1 cellular context compared by ENCODE assay signal in the genomic region with DNA sequence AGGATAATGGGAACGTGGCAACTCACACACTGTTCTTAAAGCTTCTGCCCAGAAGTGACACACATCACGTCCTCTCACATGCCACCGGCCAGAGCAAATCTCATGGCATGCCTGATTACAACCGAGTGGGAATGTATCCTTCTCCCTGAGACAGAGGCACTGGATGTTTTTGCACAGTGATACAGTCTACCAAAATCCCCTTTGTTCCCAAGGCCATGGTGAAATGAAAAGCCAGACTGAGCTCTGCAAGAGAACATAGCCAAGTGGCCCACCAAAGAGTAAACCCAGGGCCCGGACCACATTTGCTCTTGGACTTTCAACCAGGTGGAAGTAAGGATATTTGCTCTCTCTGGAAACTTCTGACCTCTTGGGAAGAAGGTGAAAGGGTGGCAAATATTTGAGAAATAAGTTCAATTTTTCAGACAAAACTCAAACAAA.
TF ChIP-seq lines count a peak whose summit lies in the region.

No MANE protein-coding gene starts in this region.

TF ChIP-seq in HepG2, 621 proteins besides CTCF, POLR2A, EP300 and RAD21 (continued from another document and continues in another):
- TF ChIP-seq TARDBP (CRISPR knock-in tag; IDR thresholded peaks at IDR 0.05) (0 out of 2 replicates have a peak, but pooled peaks have one; percentile 68), NFKBIZ (CRISPR knock-in tag; IDR thresholded peaks at IDR 0.05) (0 out of 2 replicates have a peak, but pooled peaks have one; percentile 52), ZNF136 (CRISPR knock-in tag; IDR thresholded peaks at IDR 0.05; ENCODE audit: low read depth) (no peak), NFATC3 (CRISPR knock-in tag; IDR thresholded peaks at IDR 0.05) (no peak), GLI4 (CRISPR knock-in tag; IDR thresholded peaks at IDR 0.05; ENCODE audit: borderline replicate concordance) (no peak; the same call in 1 of the 2 replicates), ETV5 (CRISPR knock-in tag; IDR thresholded peaks at IDR 0.05; ENCODE audit: borderline replicate concordance) (peak; percentile 69; the same call in 1 of the 2 replicates), POGZ (CRISPR knock-in tag; IDR thresholded peaks at IDR 0.05) (peak; percentile 94), ZNF30 (CRISPR knock-in tag; IDR thresholded peaks at IDR 0.05) (no peak), NFKB2 (CRISPR knock-in tag; IDR thresholded peaks at IDR 0.05; ENCODE audit: borderline replicate concordance) (no peak), GFI1 (CRISPR knock-in tag; IDR thresholded peaks at IDR 0.05; ENCODE audit: borderline replicate concordance) (peak; percentile 70; the same call in 1 of the 2 replicates), ZNF737 (CRISPR knock-in tag; IDR thresholded peaks at IDR 0.05; ENCODE audit: borderline replicate concordance) (no peak), SRSF9 (IDR thresholded peaks at IDR 0.05; ENCODE audit: borderline replicate concordance, insufficient read depth, low read depth, low read length, poor library complexity, severe bottlenecking) (no peak), ZFP36L2 (CRISPR knock-in tag; IDR thresholded peaks at IDR 0.05) (no peak), STAG1 (CRISPR knock-in tag; IDR thresholded peaks at IDR 0.05) (peak; percentile 25), ZSCAN30 (CRISPR knock-in tag; IDR thresholded peaks at IDR 0.05) (no peak), ZSCAN29 (CRISPR knock-in tag; conservative IDR thresholded peaks at IDR 0.05) (no peak), ERF (CRISPR knock-in tag; IDR thresholded peaks at IDR 0.05) (no peak; the same call in 1 of the 2 replicates), RXRB (CRISPR knock-in tag; IDR thresholded peaks at IDR 0.05; ENCODE audit: borderline replicate concordance) (peak; percentile 86), ZNF816 (CRISPR knock-in tag; IDR thresholded peaks at IDR 0.05; ENCODE audit: borderline replicate concordance) (no peak), ZNF83 (CRISPR knock-in tag; IDR thresholded peaks at IDR 0.05; ENCODE audit: borderline replicate concordance) (no peak), MEIS2 (CRISPR knock-in tag; IDR thresholded peaks at IDR 0.05) (0 out of 2 replicates have a peak, but pooled peaks have one; percentile 38), NR1H2 (CRISPR knock-in tag; IDR thresholded peaks at IDR 0.05; ENCODE audit: borderline replicate concordance, low read depth) (no peak), NFYB (CRISPR knock-in tag; IDR thresholded peaks at IDR 0.05) (no peak), SSRP1 (CRISPR knock-in tag; IDR thresholded peaks at IDR 0.05) (no peak), SRSF4 (IDR thresholded peaks at IDR 0.05; ENCODE audit: low read depth, low read length, poor library complexity, severe bottlenecking) (no peak), TCF7L2 (IDR thresholded peaks at IDR 0.05; ENCODE audit: low read depth, low read length) (no peak), ZNF543 (CRISPR knock-in tag; IDR thresholded peaks at IDR 0.05) (no peak), MBD4 (IDR thresholded peaks at IDR 0.05; ENCODE audit: borderline replicate concordance, low read length) (peak; percentile 66; the same call in 1 of the 2 replicates), ZNF607 (CRISPR knock-in tag; IDR thresholded peaks at IDR 0.05; ENCODE audit: borderline replicate concordance) (no peak)
- TF ChIP-seq, protein P1, sequence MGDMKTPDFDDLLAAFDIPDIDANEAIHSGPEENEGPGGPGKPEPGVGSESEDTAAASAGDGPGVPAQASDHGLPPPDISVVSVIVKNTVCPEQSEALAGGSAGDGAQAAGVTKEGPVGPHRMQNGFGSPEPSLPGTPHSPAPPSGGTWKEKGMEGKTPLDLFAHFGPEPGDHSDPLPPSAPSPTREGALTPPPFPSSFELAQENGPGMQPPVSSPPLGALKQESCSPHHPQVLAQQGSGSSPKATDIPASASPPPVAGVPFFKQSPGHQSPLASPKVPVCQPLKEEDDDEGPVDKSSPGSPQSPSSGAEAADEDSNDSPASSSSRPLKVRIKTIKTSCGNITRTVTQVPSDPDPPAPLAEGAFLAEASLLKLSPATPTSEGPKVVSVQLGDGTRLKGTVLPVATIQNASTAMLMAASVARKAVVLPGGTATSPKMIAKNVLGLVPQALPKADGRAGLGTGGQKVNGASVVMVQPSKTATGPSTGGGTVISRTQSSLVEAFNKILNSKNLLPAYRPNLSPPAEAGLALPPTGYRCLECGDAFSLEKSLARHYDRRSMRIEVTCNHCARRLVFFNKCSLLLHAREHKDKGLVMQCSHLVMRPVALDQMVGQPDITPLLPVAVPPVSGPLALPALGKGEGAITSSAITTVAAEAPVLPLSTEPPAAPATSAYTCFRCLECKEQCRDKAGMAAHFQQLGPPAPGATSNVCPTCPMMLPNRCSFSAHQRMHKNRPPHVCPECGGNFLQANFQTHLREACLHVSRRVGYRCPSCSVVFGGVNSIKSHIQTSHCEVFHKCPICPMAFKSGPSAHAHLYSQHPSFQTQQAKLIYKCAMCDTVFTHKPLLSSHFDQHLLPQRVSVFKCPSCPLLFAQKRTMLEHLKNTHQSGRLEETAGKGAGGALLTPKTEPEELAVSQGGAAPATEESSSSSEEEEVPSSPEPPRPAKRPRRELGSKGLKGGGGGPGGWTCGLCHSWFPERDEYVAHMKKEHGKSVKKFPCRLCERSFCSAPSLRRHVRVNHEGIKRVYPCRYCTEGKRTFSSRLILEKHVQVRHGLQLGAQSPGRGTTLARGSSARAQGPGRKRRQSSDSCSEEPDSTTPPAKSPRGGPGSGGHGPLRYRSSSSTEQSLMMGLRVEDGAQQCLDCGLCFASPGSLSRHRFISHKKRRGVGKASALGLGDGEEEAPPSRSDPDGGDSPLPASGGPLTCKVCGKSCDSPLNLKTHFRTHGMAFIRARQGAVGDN (CRISPR knock-in tag; IDR thresholded peaks at IDR 0.05), result no peak
- TF ChIP-seq, protein P2, sequence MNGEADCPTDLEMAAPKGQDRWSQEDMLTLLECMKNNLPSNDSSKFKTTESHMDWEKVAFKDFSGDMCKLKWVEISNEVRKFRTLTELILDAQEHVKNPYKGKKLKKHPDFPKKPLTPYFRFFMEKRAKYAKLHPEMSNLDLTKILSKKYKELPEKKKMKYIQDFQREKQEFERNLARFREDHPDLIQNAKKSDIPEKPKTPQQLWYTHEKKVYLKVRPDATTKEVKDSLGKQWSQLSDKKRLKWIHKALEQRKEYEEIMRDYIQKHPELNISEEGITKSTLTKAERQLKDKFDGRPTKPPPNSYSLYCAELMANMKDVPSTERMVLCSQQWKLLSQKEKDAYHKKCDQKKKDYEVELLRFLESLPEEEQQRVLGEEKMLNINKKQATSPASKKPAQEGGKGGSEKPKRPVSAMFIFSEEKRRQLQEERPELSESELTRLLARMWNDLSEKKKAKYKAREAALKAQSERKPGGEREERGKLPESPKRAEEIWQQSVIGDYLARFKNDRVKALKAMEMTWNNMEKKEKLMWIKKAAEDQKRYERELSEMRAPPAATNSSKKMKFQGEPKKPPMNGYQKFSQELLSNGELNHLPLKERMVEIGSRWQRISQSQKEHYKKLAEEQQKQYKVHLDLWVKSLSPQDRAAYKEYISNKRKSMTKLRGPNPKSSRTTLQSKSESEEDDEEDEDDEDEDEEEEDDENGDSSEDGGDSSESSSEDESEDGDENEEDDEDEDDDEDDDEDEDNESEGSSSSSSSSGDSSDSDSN (CRISPR knock-in tag; IDR thresholded peaks at IDR 0.05), result no peak
- TF ChIP-seq, protein P3, sequence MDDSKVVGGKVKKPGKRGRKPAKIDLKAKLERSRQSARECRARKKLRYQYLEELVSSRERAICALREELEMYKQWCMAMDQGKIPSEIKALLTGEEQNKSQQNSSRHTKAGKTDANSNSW (CRISPR knock-in tag; IDR thresholded peaks at IDR 0.05; ENCODE audit: borderline replicate concordance), result no peak
- TF ChIP-seq, protein P4, sequence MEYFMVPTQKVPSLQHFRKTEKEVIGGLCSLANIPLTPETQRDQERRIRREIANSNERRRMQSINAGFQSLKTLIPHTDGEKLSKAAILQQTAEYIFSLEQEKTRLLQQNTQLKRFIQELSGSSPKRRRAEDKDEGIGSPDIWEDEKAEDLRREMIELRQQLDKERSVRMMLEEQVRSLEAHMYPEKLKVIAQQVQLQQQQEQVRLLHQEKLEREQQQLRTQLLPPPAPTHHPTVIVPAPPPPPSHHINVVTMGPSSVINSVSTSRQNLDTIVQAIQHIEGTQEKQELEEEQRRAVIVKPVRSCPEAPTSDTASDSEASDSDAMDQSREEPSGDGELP (IDR thresholded peaks at IDR 0.05; ENCODE audit: borderline replicate concordance, low read depth), result no peak
- TF ChIP-seq, protein P5, sequence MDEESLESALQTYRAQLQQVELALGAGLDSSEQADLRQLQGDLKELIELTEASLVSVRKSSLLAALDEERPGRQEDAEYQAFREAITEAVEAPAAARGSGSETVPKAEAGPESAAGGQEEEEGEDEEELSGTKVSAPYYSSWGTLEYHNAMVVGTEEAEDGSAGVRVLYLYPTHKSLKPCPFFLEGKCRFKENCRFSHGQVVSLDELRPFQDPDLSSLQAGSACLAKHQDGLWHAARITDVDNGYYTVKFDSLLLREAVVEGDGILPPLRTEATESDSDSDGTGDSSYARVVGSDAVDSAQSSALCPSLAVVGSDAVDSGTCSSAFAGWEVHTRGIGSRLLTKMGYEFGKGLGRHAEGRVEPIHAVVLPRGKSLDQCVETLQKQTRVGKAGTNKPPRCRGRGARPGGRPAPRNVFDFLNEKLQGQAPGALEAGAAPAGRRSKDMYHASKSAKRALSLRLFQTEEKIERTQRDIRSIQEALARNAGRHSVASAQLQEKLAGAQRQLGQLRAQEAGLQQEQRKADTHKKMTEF (CRISPR knock-in tag; IDR thresholded peaks at IDR 0.05), result peak; percentile 65
- TF ChIP-seq, protein P6, sequence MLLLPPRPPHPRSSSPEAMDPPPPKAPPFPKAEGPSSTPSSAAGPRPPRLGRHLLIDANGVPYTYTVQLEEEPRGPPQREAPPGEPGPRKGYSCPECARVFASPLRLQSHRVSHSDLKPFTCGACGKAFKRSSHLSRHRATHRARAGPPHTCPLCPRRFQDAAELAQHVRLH (CRISPR knock-in tag; IDR thresholded peaks at IDR 0.05; ENCODE audit: borderline replicate concordance, low read depth), result peak; percentile 71; the same call in 1 of the 2 replicates
- TF ChIP-seq, protein P7, sequence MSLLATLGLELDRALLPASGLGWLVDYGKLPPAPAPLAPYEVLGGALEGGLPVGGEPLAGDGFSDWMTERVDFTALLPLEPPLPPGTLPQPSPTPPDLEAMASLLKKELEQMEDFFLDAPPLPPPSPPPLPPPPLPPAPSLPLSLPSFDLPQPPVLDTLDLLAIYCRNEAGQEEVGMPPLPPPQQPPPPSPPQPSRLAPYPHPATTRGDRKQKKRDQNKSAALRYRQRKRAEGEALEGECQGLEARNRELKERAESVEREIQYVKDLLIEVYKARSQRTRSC (CRISPR knock-in tag; IDR thresholded peaks at IDR 0.05; ENCODE audit: low read depth), result no peak
- TF ChIP-seq, protein P8, sequence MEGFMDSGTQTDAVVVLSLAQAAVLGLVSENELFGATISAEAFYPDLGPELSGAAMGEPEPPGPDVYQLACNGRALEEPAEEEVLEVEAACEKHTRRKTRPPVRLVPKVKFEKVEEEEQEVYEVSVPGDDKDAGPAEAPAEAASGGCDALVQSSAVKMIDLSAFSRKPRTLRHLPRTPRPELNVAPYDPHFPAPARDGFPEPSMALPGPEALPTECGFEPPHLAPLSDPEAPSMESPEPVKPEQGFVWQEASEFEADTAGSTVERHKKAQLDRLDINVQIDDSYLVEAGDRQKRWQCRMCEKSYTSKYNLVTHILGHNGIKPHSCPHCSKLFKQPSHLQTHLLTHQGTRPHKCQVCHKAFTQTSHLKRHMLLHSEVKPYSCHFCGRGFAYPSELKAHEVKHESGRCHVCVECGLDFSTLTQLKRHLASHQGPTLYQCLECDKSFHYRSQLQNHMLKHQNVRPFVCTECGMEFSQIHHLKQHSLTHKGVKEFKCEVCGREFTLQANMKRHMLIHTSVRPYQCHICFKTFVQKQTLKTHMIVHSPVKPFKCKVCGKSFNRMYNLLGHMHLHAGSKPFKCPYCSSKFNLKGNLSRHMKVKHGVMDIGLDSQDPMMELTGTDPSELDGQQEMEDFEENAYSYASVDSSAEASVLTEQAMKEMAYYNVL (CRISPR knock-in tag; IDR thresholded peaks at IDR 0.05; ENCODE audit: borderline replicate concordance), result peak; percentile 86
- TF ChIP-seq, protein P9, sequence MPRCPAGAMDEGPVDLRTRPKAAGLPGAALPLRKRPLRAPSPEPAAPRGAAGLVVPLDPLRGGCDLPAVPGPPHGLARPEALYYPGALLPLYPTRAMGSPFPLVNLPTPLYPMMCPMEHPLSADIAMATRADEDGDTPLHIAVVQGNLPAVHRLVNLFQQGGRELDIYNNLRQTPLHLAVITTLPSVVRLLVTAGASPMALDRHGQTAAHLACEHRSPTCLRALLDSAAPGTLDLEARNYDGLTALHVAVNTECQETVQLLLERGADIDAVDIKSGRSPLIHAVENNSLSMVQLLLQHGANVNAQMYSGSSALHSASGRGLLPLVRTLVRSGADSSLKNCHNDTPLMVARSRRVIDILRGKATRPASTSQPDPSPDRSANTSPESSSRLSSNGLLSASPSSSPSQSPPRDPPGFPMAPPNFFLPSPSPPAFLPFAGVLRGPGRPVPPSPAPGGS (CRISPR knock-in tag; IDR thresholded peaks at IDR 0.05), result peak; percentile 57; the same call in 1 of the 2 replicates
- TF ChIP-seq, protein P10, sequence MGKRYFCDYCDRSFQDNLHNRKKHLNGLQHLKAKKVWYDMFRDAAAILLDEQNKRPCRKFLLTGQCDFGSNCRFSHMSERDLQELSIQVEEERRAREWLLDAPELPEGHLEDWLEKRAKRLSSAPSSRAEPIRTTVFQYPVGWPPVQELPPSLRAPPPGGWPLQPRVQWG (CRISPR knock-in tag; IDR thresholded peaks at IDR 0.05; ENCODE audit: borderline replicate concordance, low read depth), result no peak
- TF ChIP-seq, protein P11, sequence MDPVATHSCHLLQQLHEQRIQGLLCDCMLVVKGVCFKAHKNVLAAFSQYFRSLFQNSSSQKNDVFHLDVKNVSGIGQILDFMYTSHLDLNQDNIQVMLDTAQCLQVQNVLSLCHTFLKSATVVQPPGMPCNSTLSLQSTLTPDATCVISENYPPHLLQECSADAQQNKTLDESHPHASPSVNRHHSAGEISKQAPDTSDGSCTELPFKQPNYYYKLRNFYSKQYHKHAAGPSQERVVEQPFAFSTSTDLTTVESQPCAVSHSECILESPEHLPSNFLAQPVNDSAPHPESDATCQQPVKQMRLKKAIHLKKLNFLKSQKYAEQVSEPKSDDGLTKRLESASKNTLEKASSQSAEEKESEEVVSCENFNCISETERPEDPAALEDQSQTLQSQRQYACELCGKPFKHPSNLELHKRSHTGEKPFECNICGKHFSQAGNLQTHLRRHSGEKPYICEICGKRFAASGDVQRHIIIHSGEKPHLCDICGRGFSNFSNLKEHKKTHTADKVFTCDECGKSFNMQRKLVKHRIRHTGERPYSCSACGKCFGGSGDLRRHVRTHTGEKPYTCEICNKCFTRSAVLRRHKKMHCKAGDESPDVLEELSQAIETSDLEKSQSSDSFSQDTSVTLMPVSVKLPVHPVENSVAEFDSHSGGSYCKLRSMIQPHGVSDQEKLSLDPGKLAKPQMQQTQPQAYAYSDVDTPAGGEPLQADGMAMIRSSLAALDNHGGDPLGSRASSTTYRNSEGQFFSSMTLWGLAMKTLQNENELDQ (CRISPR knock-in tag; IDR thresholded peaks at IDR 0.05; ENCODE audit: borderline replicate concordance), result no peak
- TF ChIP-seq, protein P12, sequence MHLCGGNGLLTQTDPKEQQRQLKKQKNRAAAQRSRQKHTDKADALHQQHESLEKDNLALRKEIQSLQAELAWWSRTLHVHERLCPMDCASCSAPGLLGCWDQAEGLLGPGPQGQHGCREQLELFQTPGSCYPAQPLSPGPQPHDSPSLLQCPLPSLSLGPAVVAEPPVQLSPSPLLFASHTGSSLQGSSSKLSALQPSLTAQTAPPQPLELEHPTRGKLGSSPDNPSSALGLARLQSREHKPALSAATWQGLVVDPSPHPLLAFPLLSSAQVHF (CRISPR knock-in tag; IDR thresholded peaks at IDR 0.05), result no peak
